10 cellular contexts compared by ENCODE assay signal in genomic region chr17:81523139-81524062, GRCh38. TPM values are rescaled to one million over a fixed set of nuclear protein-coding genes. Genes with fewer than 3 reads are reported as not detected.
DNase-seq lines count a peak whose midpoint lies in the region; ATAC-seq, FAIRE-seq and TF ChIP-seq lines count a peak whose summit lies in the region.
"Had no signal": no experiment of that assay in that cellular context is flagged by ENCODE, and none has a peak within 500 bp of the region (broad histone marks: within the 10 kb centered on the region; RNA-seq: fewer than 3 reads in every experiment).

No MANE protein-coding gene starts in this region.

- peaks cover 14% of the 10 kb centered on the region for H3K4me1 ChIP-seq in A549
- peaks cover 0 to 16% of the 10 kb centered on the region in 2 experiments; a peak in 1 of 4 replicates for H3K4me1 ChIP-seq in SK-N-SH (ENCODE audit: control insufficient read depth in 1 of 2, insufficient read depth in 2 of 2, low read depth in 1 of 2, low read length in 1 of 2)

- no peak overlapping the region for H3K4me3 ChIP-seq in A549
- H3K4me3 ChIP-seq in HL-60 (replicated peaks; ENCODE audit: insufficient read depth, low read length) = no peak overlapping the region
- H3K4me3 ChIP-seq in SK-N-SH (ENCODE audit: low read depth in 2 of 2, low read length in 1 of 2) = no peak overlapping the region

- H3K27me3 ChIP-seq in HL-60 (ENCODE audit: insufficient read depth, poor library complexity, severe bottlenecking) (peaks cover 7% of the 10 kb centered on the region), SK-N-SH (ENCODE audit: insufficient read depth) (no peaks in the 10 kb centered on the region)
- peaks cover 24% of the 10 kb centered on the region for H3K27me3 ChIP-seq in CD4-positive, alpha-beta T cell (ENCODE audit: control insufficient read depth, insufficient read depth, low read length)

- H2AFZ ChIP-seq in SK-N-SH (ENCODE audit: low read depth) = no peak overlapping the region

- CTCF ChIA-PET in A549 (lab: Yijun Ruan, JAX) (interaction anchor here (0.6 to 2.7 kb wide), 6 partner anchors 13 to 105 kb away, joined by 3 to 11 read pairs (median 4); no protein-coding TSS in a partner anchor), SK-N-SH (lab: Yijun Ruan, JAX) (interaction anchor here (0.5 to 2.1 kb wide), 6 partner anchors 10 to 271 kb away, joined by 3 to 7 read pairs (median 4); no protein-coding TSS in a partner anchor)
- CTCF ChIA-PET in CD4-positive, alpha-beta T cell (lab: Charles Lee) = no interaction called here

- H3K36me3 ChIP-seq in SK-N-SH (replicated peaks in 1 of 2; ENCODE audit: control insufficient read depth in 1 of 2, insufficient read depth in 2 of 2, low read length in 1 of 2) = no peaks in the 10 kb centered on the region

- no peaks in the 10 kb centered on the region for H3K9me3 Mint-ChIP-seq in CD4-positive, alpha-beta T cell
- H3K9me3 Mint-ChIP-seq: stimulated activated memory B cell treated with anti-CD40 and anti-IgM and Interleukin-4, amounts not matched to agents 10 μg/mL and 1 μg/mL and 100 μg/mL, for 72 hours had no signal

- H3K27me3 Mint-ChIP-seq in CD4-positive, alpha-beta T cell = peaks cover 6% of the 10 kb centered on the region

- H3K79me2 ChIP-seq in SK-N-SH (ENCODE audit: insufficient read depth) = peaks cover 29% of the 10 kb centered on the region; the same call in 1 of the 2 replicates

- H3K4me2 ChIP-seq in A549 (no peak overlapping the region), SK-N-SH (no peak overlapping the region)

- H3K27ac ChIP-seq in A549 = no peak overlapping the region
- no peak overlapping the region for H3K27ac ChIP-seq in HL-60 (replicated peaks)
- peak overlapping the region in 1 of 2 experiments; percentile 12; a peak in 1 of 4 replicates for H3K27ac ChIP-seq in SK-N-SH (ENCODE audit: low read depth in 2 of 2, low read length in 1 of 2)
- no peak overlapping the region for H3K27ac ChIP-seq in CD4-positive, alpha-beta T cell (ENCODE audit: low read depth, low read length)

- ATAC-seq in A549 (no peak), left cardiac atrium (peak; percentile 8 to 25), HG03457 (IDR thresholded peaks at IDR 0.05; ENCODE audit: unreplicated experiment) (no peak)
- no peak for ATAC-seq in CD4-positive, alpha-beta T cell (ENCODE audit: poor library complexity)
- ATAC-seq: stimulated activated memory B cell treated with anti-CD40 and anti-IgM and Interleukin-4, amounts not matched to agents 10 μg/mL and 1 μg/mL and 100 μg/mL, for 72 hours had no signal

- TF ChIP-seq POLR2A in A549 (IDR thresholded peaks at IDR 0.05; ENCODE audit: low read length) = no peak

- no peaks in the 10 kb centered on the region for H3K36me3 Mint-ChIP-seq in CD4-positive, alpha-beta T cell (ENCODE audit: low read depth)
- H3K36me3 Mint-ChIP-seq: stimulated activated memory B cell treated with anti-CD40 and anti-IgM and Interleukin-4, amounts not matched to agents 10 μg/mL and 1 μg/mL and 100 μg/mL, for 72 hours had no signal

- 85% methylated on average over 23 of the region's 30 CpGs for WGBS in A549 (ENCODE audit: missing lambda C conversion rate)
- 75% methylated on average over 26 of the region's 30 CpGs for WGBS in SK-N-SH (ENCODE audit: low lambda C conversion rate)

- FAIRE-seq in A549 (lab: Jason Lieb, UNC) = no peak

- TF ChIP-seq RAD21 in A549 (conservative IDR thresholded peaks at IDR 0.05 in 1 of 2, IDR thresholded peaks at IDR 0.05 in 1 of 2) (no peak), SK-N-SH (IDR thresholded peaks at IDR 0.05; ENCODE audit: low read length) (no peak)

- peaks cover under 1% of the 10 kb centered on the region for H3K4me1 Mint-ChIP-seq in CD4-positive, alpha-beta T cell (ENCODE audit: low read depth)

- H3K9me2 ChIP-seq in SK-N-SH = no peaks in the 10 kb centered on the region

- no peak overlapping the region for H3K9ac ChIP-seq in SK-N-SH

- peaks cover 42% of the 10 kb centered on the region for H4K20me1 ChIP-seq in SK-N-SH (ENCODE audit: insufficient read depth)

- H3K4me3 Mint-ChIP-seq in CD4-positive, alpha-beta T cell = no peak overlapping the region
- H3K4me3 Mint-ChIP-seq: stimulated activated memory B cell treated with anti-CD40 and anti-IgM and Interleukin-4, amounts not matched to agents 10 μg/mL and 1 μg/mL and 100 μg/mL, for 72 hours had no signal

- POLR2A ChIA-PET in A549 (lab: Yijun Ruan, JAX) (no interaction called here), SK-N-SH (lab: Yijun Ruan, JAX) (interaction anchor here (1.4 kb wide), 1 partner anchor 14 kb away, joined by 3 read pairs; no protein-coding TSS in a partner anchor)
- POLR2A ChIA-PET in CD4-positive, alpha-beta T cell (lab: Charles Lee) = interaction anchor here (1.1 kb wide), 1 partner anchor 13 kb away, joined by 3 read pairs; no protein-coding TSS in a partner anchor

- no peak for TF ChIP-seq CTCF in A549 (IDR thresholded peaks at IDR 0.05)
- peak; percentile 26 for TF ChIP-seq CTCF in HL-60 (IDR thresholded peaks at IDR 0.05; ENCODE audit: insufficient read depth, low read length)
- no peak for TF ChIP-seq CTCF in SK-N-SH (IDR thresholded peaks at IDR 0.05)
- no peak for TF ChIP-seq CTCF in CD4-positive, alpha-beta T cell (IDR thresholded peaks at IDR 0.05)

- DNase-seq in A549 (ENCODE audit: low read depth in 1 of 2, low spot score in 1 of 2) (no peak), HL-60 (ENCODE audit: low read depth in 1 of 2, low spot score in 1 of 2) (peak in 1 of 2 experiments; percentile 58), SK-N-SH (peak; percentile 85), left cardiac atrium (peak; percentile 33), cortex of kidney (lab: John Stamatoyannopoulos, UW) (no peak)
- DNase-seq in activated T-cell treated with anti-CD3 and anti-CD28 coated beads, Interleukin-2, amount 50 U/mL, for 1 hour = no peak
- no peak for DNase-seq in CD4-positive, alpha-beta T cell
- DNase-seq: DND-41 had no signal

- TF ChIP-seq EP300 in A549 (IDR thresholded peaks at IDR 0.05) (no peak), SK-N-SH (IDR thresholded peaks at IDR 0.05; ENCODE audit: borderline replicate concordance in 1 of 2, low read depth in 1 of 2, low read length in 1 of 2) (no peak)

- intact Hi-C loops in left cardiac atrium (cut with DNase I) = no loop called here
- intact Hi-C loops in CD4-positive, alpha-beta T cell (cut with DNase I, micrococcal nuclease) = no loop called here

- peaks cover 29% of the 10 kb centered on the region for H3F3A ChIP-seq in SK-N-SH (replicated peaks; ENCODE audit: insufficient read depth)

- H3K9me3 ChIP-seq in A549 = no peaks in the 10 kb centered on the region
- no peaks in the 10 kb centered on the region for H3K9me3 ChIP-seq in SK-N-SH
- H3K9me3 ChIP-seq in CD4-positive, alpha-beta T cell (ENCODE audit: control insufficient read depth, low read length) = no peaks in the 10 kb centered on the region

- H3K27ac Mint-ChIP-seq in CD4-positive, alpha-beta T cell = no peak overlapping the region
- H3K27ac Mint-ChIP-seq: stimulated activated memory B cell treated with anti-CD40 and anti-IgM and Interleukin-4, amounts not matched to agents 10 μg/mL and 1 μg/mL and 100 μg/mL, for 72 hours had no signal

TF ChIP-seq in A549, 52 proteins besides CTCF, POLR2A, EP300 and RAD21:
- TF ChIP-seq JUNB (IDR thresholded peaks at IDR 0.05) = no peak
- peak; percentile 16; the same call in 1 of the 2 replicates for TF ChIP-seq BHLHE40 (IDR thresholded peaks at IDR 0.05; ENCODE audit: low read depth, low read length)

TF ChIP-seq in SK-N-SH, 30 proteins besides CTCF, POLR2A, EP300 and RAD21 (continues in another document):
- no peak for TF ChIP-seq TAF1 (IDR thresholded peaks at IDR 0.05; ENCODE audit: borderline replicate concordance, low read depth, low read length)
- no peak for TF ChIP-seq TEAD4 (IDR thresholded peaks at IDR 0.05; ENCODE audit: borderline replicate concordance, insufficient read depth)

RNA-seq across cellular contexts. Expression of gene FSCN2, which starts 4.8 kb away (rescaled TPM):
- 0.84 and 1.2 TPM in 2 replicates for polyA plus RNA-seq in A549 (2011; rRNA removed)
- polyA plus RNA-seq in A549 (2012; cell fraction: cytosol; rRNA removed) = 0.74 and 1.1 TPM in 2 replicates
- polyA plus RNA-seq in A549 (2012; cell fraction: nucleus; rRNA removed) = 7.5 and 8.3 TPM in 2 replicates
- polyA plus RNA-seq in A549 (2017; fragmentation: RNase III; extraction: RNeasy Plus Mini Kit Qiagen cat#74134 plus additional on column Dnase treatment) = 1.3 to 1.7 TPM (median 1.3 TPM) in 3 replicates
- polyA minus RNA-seq in A549 (2011; rRNA and poly(A)+ RNA removed) = 3.6 and 3.7 TPM in 2 replicates
- polyA plus RNA-seq in SK-N-SH (2012; rRNA removed) = 2.0 and 2.1 TPM in 2 replicates
- 0.31 and 0.79 TPM in 2 replicates for polyA plus RNA-seq in SK-N-SH (2012; cell fraction: cytosol; rRNA removed)
- 10.6 and 13.6 TPM in 2 replicates for polyA plus RNA-seq in SK-N-SH (2012; cell fraction: nucleus; rRNA removed)
- total RNA-seq in left cardiac atrium = under 1 TPM; 0.38 to 0.39 TPM
- total RNA-seq in CD4-positive, alpha-beta T cell = 1 to 10 TPM; 1.0 to 1.1 TPM

RNA-seq across cellular contexts. Expression of gene ACTG1, which starts 10.8 kb away (rescaled TPM):
- polyA plus RNA-seq in A549 (2011; rRNA removed) (2,042 and 2,306 TPM in 2 replicates), A549 (2017; fragmentation: RNase III; extraction: RNeasy Plus Mini Kit Qiagen cat#74134 plus additional on column Dnase treatment) (7,182 to 8,782 TPM (median 7,263 TPM) in 3 replicates), SK-N-SH (2012; rRNA removed) (3,367 and 7,871 TPM in 2 replicates)
- 14,539 and 15,776 TPM in 2 replicates for polyA plus RNA-seq in A549 (2012; cell fraction: cytosol; rRNA removed)
- polyA plus RNA-seq in A549 (2012; cell fraction: nucleus; rRNA removed) = 26,089 and 28,335 TPM in 2 replicates
- polyA minus RNA-seq in A549 (2011; rRNA and poly(A)+ RNA removed) = 2,054 and 3,772 TPM in 2 replicates
- 4,016 and 6,640 TPM in 2 replicates for polyA plus RNA-seq in SK-N-SH (2012; cell fraction: cytosol; rRNA removed)
- polyA plus RNA-seq in SK-N-SH (2012; cell fraction: nucleus; rRNA removed) = 7,589 and 12,425 TPM in 2 replicates
- total RNA-seq in left cardiac atrium = 1,000 to 10,000 TPM in 1 of 2 donors, 100 to 1,000 TPM in 1; 663 to 1,095 TPM
- total RNA-seq in CD4-positive, alpha-beta T cell = 1,000 to 10,000 TPM; 1,296 to 1,318 TPM

RNA-seq across cellular contexts. Expression of gene FAAP100, which starts 28.8 kb away (rescaled TPM):
- polyA plus RNA-seq in A549 (2011; rRNA removed) (5.4 and 7.2 TPM in 2 replicates), A549 (2017; fragmentation: RNase III; extraction: RNeasy Plus Mini Kit Qiagen cat#74134 plus additional on column Dnase treatment) (16.2 to 17.7 TPM (median 16.8 TPM) in 3 replicates), SK-N-SH (2012; rRNA removed) (17.1 and 18.9 TPM in 2 replicates)
- 17.3 and 25.1 TPM in 2 replicates for polyA plus RNA-seq in A549 (2012; cell fraction: cytosol; rRNA removed)
- 52.4 and 75.7 TPM in 2 replicates for polyA plus RNA-seq in A549 (2012; cell fraction: nucleus; rRNA removed)
- polyA minus RNA-seq in A549 (2011; rRNA and poly(A)+ RNA removed) = 7.8 and 10.0 TPM in 2 replicates
- 6.8 and 12.0 TPM in 2 replicates for polyA plus RNA-seq in SK-N-SH (2012; cell fraction: cytosol; rRNA removed)
- polyA plus RNA-seq in SK-N-SH (2012; cell fraction: nucleus; rRNA removed) = 94.3 and 134 TPM in 2 replicates
- total RNA-seq in left cardiac atrium = 10 to 100 TPM; 11.6 to 15.7 TPM
- total RNA-seq in CD4-positive, alpha-beta T cell = 10 to 100 TPM; 18.7 to 19.7 TPM

Comparison
In these comparisons a context has a peak if more than half of its experiments do, and no peak if none do; other contexts are left out.
1. ATAC-seq: peak in left cardiac atrium (2 of 2); none in A549 (0 of 2), HG03457 (single experiment) and CD4-positive, alpha-beta T cell (single experiment).
2. DNase-seq: peak in SK-N-SH (single experiment) and left cardiac atrium (single experiment); none in A549 (0 of 2), activated T-cell treated with anti-CD3 and anti-CD28 coated beads, Interleukin-2, amount 50 U/mL, for 1 hour (single experiment), cortex of kidney (single experiment) and CD4-positive, alpha-beta T cell (0 of 10).
3. Of the 12 proteins assayed by ChIP-seq in both A549 and SK-N-SH: peak only in A549: none; only in SK-N-SH: PBX3 and USF2; in both: none; in neither: 10.